ENCODE assay signal across 8 cellular contexts in genomic region chr22:30205281-30206115, GRCh38. TPM values are rescaled to one million over a fixed set of nuclear protein-coding genes. Genes with fewer than 3 reads are reported as not detected.
DNase-seq lines count a peak whose midpoint lies in the region; ATAC-seq and TF ChIP-seq lines count a peak whose summit lies in the region.

No MANE protein-coding gene starts in this region.

- H4K20me1 ChIP-seq in OCI-LY1 (ENCODE audit: insufficient read depth, low read length), result no peaks in the 10 kb centered on the region

- 71% methylated on average over 19 of the region's 25 CpGs for WGBS in esophagus muscularis mucosa

- no peaks in the 10 kb centered on the region for H3K36me3 ChIP-seq in OCI-LY1 (ENCODE audit: insufficient read depth, low read length)
- H3K36me3 ChIP-seq in esophagus muscularis mucosa, result no peaks in the 10 kb centered on the region

- no peaks in the 10 kb centered on the region for H3K9me2 ChIP-seq in OCI-LY1 (ENCODE audit: low read depth, low read length)

- DNase-seq in GF-D8 (lab: John Stamatoyannopoulos, UW) (peak; percentile 10), esophagus muscularis mucosa (ENCODE audit: extremely low spot score) (no peak), posterior vena cava (ENCODE audit: low spot score) (peak; percentile 87), globus pallidus (ENCODE audit: low spot score) (no peak), activated gamma-delta T cell (lab: John Stamatoyannopoulos, UW) (no peak)

- H3K4me3 ChIP-seq in OCI-LY1 (ENCODE audit: low read depth, low read length, poor library complexity, severe bottlenecking) (no peak overlapping the region), esophagus muscularis mucosa (no peak overlapping the region)

- H3K9ac ChIP-seq in OCI-LY1 (ENCODE audit: low read length), result no peak overlapping the region

- peak overlapping the region; percentile 26; the same call in 1 of the 2 replicates for H3K4me2 ChIP-seq in OCI-LY1 (ENCODE audit: low read length)

- ATAC-seq in GM21717 (IDR thresholded peaks at IDR 0.05; ENCODE audit: unreplicated experiment), result no peak
- no peak for ATAC-seq in HG02623 (IDR thresholded peaks at IDR 0.05; ENCODE audit: unreplicated experiment)

- no peak for TF ChIP-seq CTCF in OCI-LY1 (IDR thresholded peaks at IDR 0.05; ENCODE audit: low read length)
- no peak for TF ChIP-seq CTCF in esophagus muscularis mucosa (IDR thresholded peaks at IDR 0.05)

- H3K9me3 ChIP-seq in OCI-LY1 (ENCODE audit: low read length) (no peaks in the 10 kb centered on the region), esophagus muscularis mucosa (no peaks in the 10 kb centered on the region)

- no peak overlapping the region for H2AFZ ChIP-seq in OCI-LY1 (ENCODE audit: low read length)

- no peaks in the 10 kb centered on the region for H3K79me2 ChIP-seq in OCI-LY1 (ENCODE audit: insufficient read depth, low read length)

- no peaks in the 10 kb centered on the region for H3F3A ChIP-seq in OCI-LY1 (ENCODE audit: insufficient read depth, low read length)

- intact Hi-C loops in esophagus muscularis mucosa (cut with DNase I) (no loop called here), posterior vena cava (cut with DNase I) (no loop called here)

- no peaks in the 10 kb centered on the region for H3K27me3 ChIP-seq in OCI-LY1 (ENCODE audit: insufficient read depth, low read length)
- peaks cover 0 to 24% (median 0%) of the 10 kb centered on the region in 4 donors for H3K27me3 ChIP-seq in esophagus muscularis mucosa

- TF ChIP-seq EP300 in esophagus muscularis mucosa (IDR thresholded peaks at IDR 0.05), result no peak

- TF ChIP-seq POLR2A in esophagus muscularis mucosa (IDR thresholded peaks at IDR 0.05; ENCODE audit: low read depth), result no peak

- H3K27ac ChIP-seq in OCI-LY1 (ENCODE audit: low read depth, low read length, poor library complexity, severe bottlenecking) (no peak overlapping the region), esophagus muscularis mucosa (replicated peaks in 1 of 4) (peak overlapping the region; percentile 35 to 50 (median 48))

- H3K4me1 ChIP-seq in OCI-LY1 (ENCODE audit: insufficient read depth, low read length, severe bottlenecking) (no peaks in the 10 kb centered on the region), esophagus muscularis mucosa (peaks cover 11 to 45% (median 42%) of the 10 kb centered on the region in 4 donors)

RNA-seq across cellular contexts. Expression of gene LIF, which starts 41.1 kb away (rescaled TPM):
- total RNA-seq in esophagus muscularis mucosa (1 to 10 TPM in 2 of 4 donors, under 1 TPM in 2; 0.19 to 4.8 (median 1.6) TPM), posterior vena cava (1 to 10 TPM; 2.6 to 8.1 TPM)

Comparison
In these comparisons a context has a peak if more than half of its experiments do, and no peak if none do; other contexts are left out.
1. DNase-seq: peak in GF-D8 (single experiment) and posterior vena cava (single experiment); none in esophagus muscularis mucosa (single experiment), globus pallidus (single experiment) and activated gamma-delta T cell (single experiment).